In genomic region chr4:111070390-111070789, GRCh38 we compare ENCODE assay signal across 17 cellular contexts.
A peak's percentile ranks its signal among the peaks of the same experiment; 100 is the strongest.
DNase-seq lines count a peak whose midpoint lies in the region; ATAC-seq lines count a peak whose summit lies in the region.
"Had no signal": no experiment of that assay in that cellular context is flagged by ENCODE, and none has a peak within 500 bp of the region (broad histone marks: within the 10 kb centered on the region; RNA-seq: fewer than 3 reads in every experiment).

No MANE protein-coding gene starts in this region.

- DNase-seq in AG20443 (ENCODE audit: low spot score) (peak; percentile 20), LHCN-M2 (ENCODE audit: low read depth) (peak; percentile 44), fibroblast of gingiva (ENCODE audit: low read depth) (peak; percentile 5), renal cortical epithelial cell (ENCODE audit: low read depth) (peak; percentile 18), NCI-H1092 (lab: John Stamatoyannopoulos, UW) (no peak)
- DNase-seq: Caco-2, DMS53, KG1, MM.1S, NCI-H187 treated with DMSO at 0.1 percent for 48 hours, NCI-H2171 treated with DMSO at 0.1 percent for 48 hours, NCI-H510A treated with DMSO at 0.1 percent for 48 hours, SHP77 had no signal

- ATAC-seq in HG02852 (IDR thresholded peaks at IDR 0.05; ENCODE audit: unreplicated experiment) (no peak), GM21423 (IDR thresholded peaks at IDR 0.05; ENCODE audit: unreplicated experiment) (no peak), HG02840 (IDR thresholded peaks at IDR 0.05; ENCODE audit: low FRiP score, unreplicated experiment) (no peak)
- ATAC-seq: GM23338 had no signal
